ENCODE assay signal across 2 cellular contexts in the genomic region with DNA sequence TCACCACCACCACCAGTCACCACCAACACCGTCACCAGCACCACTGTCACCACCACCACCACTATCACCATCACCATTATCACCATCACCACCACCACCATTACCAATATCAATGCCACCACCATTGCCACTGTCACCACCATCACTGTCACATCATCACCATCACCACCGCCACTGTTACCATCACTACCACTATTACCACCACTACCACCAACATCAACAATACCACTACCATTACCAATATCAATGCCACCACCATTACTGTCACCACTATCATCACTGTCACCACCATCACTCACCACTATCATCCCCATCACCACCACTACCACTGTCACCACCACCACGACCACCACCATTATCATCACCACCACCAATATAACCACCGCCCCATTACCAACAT.
TF ChIP-seq lines count a peak whose summit lies in the region.

No MANE protein-coding gene starts in this region.

TF ChIP-seq in HepG2, 621 proteins besides CTCF, POLR2A, EP300 and RAD21:
- no peak for TF ChIP-seq ZNF567 (CRISPR knock-in tag; IDR thresholded peaks at IDR 0.05; ENCODE audit: borderline replicate concordance)
- TF ChIP-seq CREB1 (IDR thresholded peaks at IDR 0.05) = peak; percentile 79; the same call in 1 of the 2 replicates
- TF ChIP-seq CREB1 (CRISPR knock-in tag; IDR thresholded peaks at IDR 0.05) = no peak
- TF ChIP-seq LCORL (IDR thresholded peaks at IDR 0.05) = 0 out of 2 replicates have a peak, but pooled peaks have one; percentile 8
- no peak for TF ChIP-seq LCORL (CRISPR knock-in tag; IDR thresholded peaks at IDR 0.05)

TF ChIP-seq in K562, 482 proteins besides CTCF, POLR2A, EP300 and RAD21:
- no peak for TF ChIP-seq MEF2D (tag; conservative IDR thresholded peaks at IDR 0.05; ENCODE audit: low read depth)
- TF ChIP-seq MTA3 (IDR thresholded peaks at IDR 0.05; ENCODE audit: borderline replicate concordance) = no peak
- TF ChIP-seq STAT5B (CRISPR knock-in tag; IDR thresholded peaks at IDR 0.05) = no peak
- TF ChIP-seq HDAC1 (IDR thresholded peaks at IDR 0.05) = 0 out of 4 replicates have a peak, but pooled peaks of 1 of the 2 experiments have one; percentile 46
- 0 out of 2 replicates have a peak, but pooled peaks have one; percentile 30 for TF ChIP-seq USF1 (CRISPR knock-in tag; IDR thresholded peaks at IDR 0.05)
- no peak for TF ChIP-seq KLF16 (IDR thresholded peaks at IDR 0.05)
- TF ChIP-seq, protein P1, sequence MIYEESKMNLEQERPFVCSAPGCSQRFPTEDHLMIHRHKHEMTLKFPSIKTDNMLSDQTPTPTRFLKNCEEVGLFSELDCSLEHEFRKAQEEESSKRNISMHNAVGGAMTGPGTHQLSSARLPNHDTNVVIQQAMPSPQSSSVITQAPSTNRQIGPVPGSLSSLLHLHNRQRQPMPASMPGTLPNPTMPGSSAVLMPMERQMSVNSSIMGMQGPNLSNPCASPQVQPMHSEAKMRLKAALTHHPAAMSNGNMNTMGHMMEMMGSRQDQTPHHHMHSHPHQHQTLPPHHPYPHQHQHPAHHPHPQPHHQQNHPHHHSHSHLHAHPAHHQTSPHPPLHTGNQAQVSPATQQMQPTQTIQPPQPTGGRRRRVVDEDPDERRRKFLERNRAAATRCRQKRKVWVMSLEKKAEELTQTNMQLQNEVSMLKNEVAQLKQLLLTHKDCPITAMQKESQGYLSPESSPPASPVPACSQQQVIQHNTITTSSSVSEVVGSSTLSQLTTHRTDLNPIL (CRISPR knock-in tag; IDR thresholded peaks at IDR 0.05) = no peak
- 0 out of 4 replicates have a peak, but pooled peaks of 1 of the 2 experiments have one; percentile 12 for TF ChIP-seq MCM7 (IDR thresholded peaks at IDR 0.05)
- TF ChIP-seq ZBTB26 (CRISPR knock-in tag; IDR thresholded peaks at IDR 0.05) = peak; percentile 19; the same call in 1 of the 2 replicates
- TF ChIP-seq, protein P2, sequence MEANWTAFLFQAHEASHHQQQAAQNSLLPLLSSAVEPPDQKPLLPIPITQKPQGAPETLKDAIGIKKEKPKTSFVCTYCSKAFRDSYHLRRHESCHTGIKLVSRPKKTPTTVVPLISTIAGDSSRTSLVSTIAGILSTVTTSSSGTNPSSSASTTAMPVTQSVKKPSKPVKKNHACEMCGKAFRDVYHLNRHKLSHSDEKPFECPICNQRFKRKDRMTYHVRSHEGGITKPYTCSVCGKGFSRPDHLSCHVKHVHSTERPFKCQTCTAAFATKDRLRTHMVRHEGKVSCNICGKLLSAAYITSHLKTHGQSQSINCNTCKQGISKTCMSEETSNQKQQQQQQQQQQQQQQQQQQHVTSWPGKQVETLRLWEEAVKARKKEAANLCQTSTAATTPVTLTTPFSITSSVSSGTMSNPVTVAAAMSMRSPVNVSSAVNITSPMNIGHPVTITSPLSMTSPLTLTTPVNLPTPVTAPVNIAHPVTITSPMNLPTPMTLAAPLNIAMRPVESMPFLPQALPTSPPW (CRISPR knock-in tag; IDR thresholded peaks at IDR 0.05) = no peak
- no peak for TF ChIP-seq MYNN (IDR thresholded peaks at IDR 0.05)
- no peak for TF ChIP-seq MYNN (CRISPR knock-in tag; IDR thresholded peaks at IDR 0.05)
- no peak for TF ChIP-seq RNF219 (CRISPR knock-in tag; IDR thresholded peaks at IDR 0.05)
- TF ChIP-seq, protein P3, sequence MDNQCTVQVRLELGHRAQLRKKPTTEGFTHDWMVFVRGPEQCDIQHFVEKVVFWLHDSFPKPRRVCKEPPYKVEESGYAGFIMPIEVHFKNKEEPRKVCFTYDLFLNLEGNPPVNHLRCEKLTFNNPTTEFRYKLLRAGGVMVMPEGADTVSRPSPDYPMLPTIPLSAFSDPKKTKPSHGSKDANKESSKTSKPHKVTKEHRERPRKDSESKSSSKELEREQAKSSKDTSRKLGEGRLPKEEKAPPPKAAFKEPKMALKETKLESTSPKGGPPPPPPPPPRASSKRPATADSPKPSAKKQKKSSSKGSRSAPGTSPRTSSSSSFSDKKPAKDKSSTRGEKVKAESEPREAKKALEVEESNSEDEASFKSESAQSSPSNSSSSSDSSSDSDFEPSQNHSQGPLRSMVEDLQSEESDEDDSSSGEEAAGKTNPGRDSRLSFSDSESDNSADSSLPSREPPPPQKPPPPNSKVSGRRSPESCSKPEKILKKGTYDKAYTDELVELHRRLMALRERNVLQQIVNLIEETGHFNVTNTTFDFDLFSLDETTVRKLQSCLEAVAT (IDR thresholded peaks at IDR 0.05) = 0 out of 4 replicates have a peak, but pooled peaks of 1 of the 2 experiments have one; percentile 5
TF ChIP-seq in K562: peak in this region for 5.
